In the genomic region with DNA sequence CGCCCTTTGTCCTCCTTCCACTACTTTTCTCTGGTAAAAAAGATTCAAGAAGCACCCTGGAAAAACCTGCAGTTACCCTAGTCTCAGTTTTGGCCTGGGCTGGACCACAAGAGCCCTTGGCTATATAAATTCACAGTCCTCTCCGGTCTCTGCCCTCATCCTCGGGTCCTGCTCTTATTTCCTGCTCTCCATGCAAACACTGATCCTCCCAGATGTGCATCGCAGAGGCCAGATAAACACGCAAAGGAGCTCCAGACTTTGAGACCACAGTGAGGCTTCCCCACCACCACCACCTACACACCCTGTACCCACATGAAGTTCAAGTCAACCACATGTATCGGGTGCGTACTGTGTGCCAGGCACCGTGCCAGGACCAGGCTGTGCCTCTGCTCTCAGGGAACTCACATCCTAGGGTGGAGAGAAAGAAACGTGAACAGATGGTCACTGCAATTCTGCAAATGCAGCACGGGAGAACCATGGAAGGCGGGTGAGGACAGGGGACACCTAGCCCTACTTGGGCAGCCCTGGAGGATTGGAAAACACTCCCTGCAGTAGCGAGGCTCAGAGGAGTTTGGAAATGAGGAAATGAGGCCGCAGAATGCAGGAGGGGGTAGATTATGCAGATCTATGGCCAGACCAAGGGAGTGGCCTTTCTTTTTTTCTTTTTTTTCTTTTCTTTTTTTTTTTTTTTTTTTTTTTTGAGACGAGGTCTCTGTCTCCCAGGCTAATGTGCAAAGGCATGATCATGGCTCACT, we compare ENCODE assay signal across 8 cellular contexts. TPM values are rescaled to one million over a fixed set of nuclear protein-coding genes. Genes with fewer than 3 reads are reported as not detected.
DNase-seq lines count a peak whose midpoint lies in the region; ATAC-seq and TF ChIP-seq lines count a peak whose summit lies in the region.

No MANE protein-coding gene starts in this region.

- H3K9ac ChIP-seq in OCI-LY1 (ENCODE audit: low read length) = peak overlapping the region; percentile 61

- no peaks in the 10 kb centered on the region for H3K9me3 Mint-ChIP-seq in Calu3 (ENCODE audit: low read depth, unreplicated experiment)
- H3K9me3 Mint-ChIP-seq in natural killer cell = no peaks in the 10 kb centered on the region

- H3F3A ChIP-seq in OCI-LY1 (ENCODE audit: insufficient read depth, low read length) = no peaks in the 10 kb centered on the region

- H3K4me3 ChIP-seq in OCI-LY1 (ENCODE audit: low read depth, low read length, poor library complexity, severe bottlenecking) = peak overlapping the region; percentile 57
- H3K4me3 ChIP-seq in esophagus squamous epithelium = peak overlapping the region; percentile 32 to 68 (median 46)
- peak overlapping the region; percentile 48 to 55 for H3K4me3 ChIP-seq in tibial artery

- intact Hi-C loops in Calu3 (cut with micrococcal nuclease; ENCODE audit: unreplicated experiment) (loop anchor here (2.0 kb wide), 2 partner anchors 60 to 242 kb away; no protein-coding TSS in a partner anchor), esophagus squamous epithelium (cut with DNase I) (loop anchor here (10.0 kb wide), 1 partner anchor 248 kb away; the partner anchor contains the start of genes BCS1L and ZNF142), natural killer cell (cut with micrococcal nuclease) (loop anchor here (1.0 to 2.0 kb wide), 3 partner anchors 11 to 242 kb away; no protein-coding TSS in a partner anchor), tibial artery (cut with DNase I; ENCODE audit: low total_unique reads) (loop anchor here (5.0 kb wide), 1 partner anchor 60 kb away; no protein-coding TSS in a partner anchor)

- no peaks in the 10 kb centered on the region for H3K9me2 ChIP-seq in OCI-LY1 (ENCODE audit: low read depth, low read length)

- no peaks in the 10 kb centered on the region for H4K20me1 ChIP-seq in OCI-LY1 (ENCODE audit: insufficient read depth, low read length)

- H3K27ac Mint-ChIP-seq in Calu3 (ENCODE audit: unreplicated experiment) (peak overlapping the region; percentile 96), natural killer cell (peak overlapping the region; percentile 95 to 96)

- ATAC-seq in HG02571 (IDR thresholded peaks at IDR 0.05; ENCODE audit: unreplicated experiment) (peak; percentile 3), natural killer cell (peak; percentile 18 to 23 (median 22)), HG03520 (IDR thresholded peaks at IDR 0.05; ENCODE audit: unreplicated experiment) (no peak)

- H3K27me3 Mint-ChIP-seq in Calu3 (ENCODE audit: unreplicated experiment) (no peaks in the 10 kb centered on the region), natural killer cell (ENCODE audit: low read depth in 2 of 2) (no peaks in the 10 kb centered on the region)

- DNase-seq in Calu3 (no peak), esophagus squamous epithelium (lab: John Stamatoyannopoulos, UW) (no peak), natural killer cell (peak; percentile 61), tibial artery (peak; percentile 73 to 90)
- DNase-seq in activated T-cell treated with anti-CD3 and anti-CD28 coated beads, Interleukin-2, amount 50 U/mL, for 48 hours = peak; percentile 76 to 77

- H3K4me1 Mint-ChIP-seq in Calu3 (ENCODE audit: low read depth, unreplicated experiment) (peaks cover 31% of the 10 kb centered on the region), natural killer cell (peaks cover 44 to 62% of the 10 kb centered on the region in 2 donors)

- no peaks in the 10 kb centered on the region for H3K79me2 ChIP-seq in OCI-LY1 (ENCODE audit: insufficient read depth, low read length)

- H3K4me1 ChIP-seq in OCI-LY1 (ENCODE audit: insufficient read depth, low read length, severe bottlenecking) (peaks cover 39% of the 10 kb centered on the region), esophagus squamous epithelium (peaks cover 36 to 58% (median 45%) of the 10 kb centered on the region in 3 donors), tibial artery (peaks cover 0 to 50% (median 39%) of the 10 kb centered on the region in 4 donors)

- 4 to 14% methylated on average over 12 to 14 of the region's 14 CpGs for WGBS in esophagus squamous epithelium, 2 donors

- peak in 1 of 4 donors; percentile 6 for TF ChIP-seq POLR2A in esophagus squamous epithelium (IDR thresholded peaks at IDR 0.05)

- H3K36me3 Mint-ChIP-seq in Calu3 (ENCODE audit: insufficient read depth, unreplicated experiment) = peaks cover 57% of the 10 kb centered on the region
- H3K36me3 Mint-ChIP-seq in natural killer cell = no peaks in the 10 kb centered on the region

- H3K36me3 ChIP-seq in OCI-LY1 (ENCODE audit: insufficient read depth, low read length) (peaks cover 28% of the 10 kb centered on the region), esophagus squamous epithelium (peaks cover 24 to 35% (median 27%) of the 10 kb centered on the region in 3 donors), tibial artery (peaks cover 21 to 34% (median 28%) of the 10 kb centered on the region in 3 donors)

- CTCF ChIA-PET in Calu3 (lab: Charles Lee) = interaction anchor here (0.7 to 1.0 kb wide), 2 partner anchors 43 to 59 kb away, joined by 3 to 8 read pairs; no protein-coding TSS in a partner anchor

- H3K4me3 Mint-ChIP-seq in Calu3 (ENCODE audit: low read depth, unreplicated experiment) = peak overlapping the region; percentile 70
- peak overlapping the region; percentile 91 for H3K4me3 Mint-ChIP-seq in natural killer cell

- H3K4me2 ChIP-seq in OCI-LY1 (ENCODE audit: low read length) = peak overlapping the region; percentile 67

- no peak overlapping the region for H2AFZ ChIP-seq in OCI-LY1 (ENCODE audit: low read length)

- no peaks in the 10 kb centered on the region for H3K27me3 ChIP-seq in OCI-LY1 (ENCODE audit: insufficient read depth, low read length)
- H3K27me3 ChIP-seq in esophagus squamous epithelium = no peaks in the 10 kb centered on the region
- H3K27me3 ChIP-seq in tibial artery = no peaks in the 10 kb centered on the region

- no peaks in the 10 kb centered on the region for H3K9me3 ChIP-seq in OCI-LY1 (ENCODE audit: low read length)
- no peaks in the 10 kb centered on the region for H3K9me3 ChIP-seq in esophagus squamous epithelium
- no peaks in the 10 kb centered on the region for H3K9me3 ChIP-seq in tibial artery

- TF ChIP-seq CTCF in Calu3 (IDR thresholded peaks at IDR 0.05; ENCODE audit: unreplicated experiment) (no peak), OCI-LY1 (IDR thresholded peaks at IDR 0.05; ENCODE audit: low read length) (no peak), esophagus squamous epithelium (IDR thresholded peaks at IDR 0.05) (no peak), natural killer cell (IDR thresholded peaks at IDR 0.05) (no peak), tibial artery (IDR thresholded peaks at IDR 0.05) (no peak)

- no TSS peak for BruUV-seq in Calu3 (replicated peaks; lab: Mats Ljungman, UMichigan)

- peak overlapping the region; percentile 34 for H3K27ac ChIP-seq in OCI-LY1 (ENCODE audit: low read depth, low read length, poor library complexity, severe bottlenecking)
- peak overlapping the region; percentile 87 to 95 (median 89) for H3K27ac ChIP-seq in esophagus squamous epithelium
- peak overlapping the region; percentile 80 to 89 for H3K27ac ChIP-seq in tibial artery

RNA-seq across cellular contexts. Expression of gene CTDSP1, which starts 7.5 kb away (rescaled TPM):
- total RNA-seq in Calu3 (2022) (58.0 and 59.3 TPM in 2 replicates), esophagus squamous epithelium (10 to 100 TPM; 47.3 to 87.4 (median 58.0) TPM), natural killer cell (100 to 1,000 TPM; 223 to 273 (median 228) TPM)

RNA-seq across cellular contexts. Expression of gene VIL1, which starts 11.8 kb away (rescaled TPM):
- total RNA-seq in Calu3 (2022) (9.0 and 16.4 TPM in 2 replicates), esophagus squamous epithelium (not detected), natural killer cell (1 to 10 TPM; 1.5 to 1.8 (median 1.6) TPM)

RNA-seq across cellular contexts. Expression of gene SLC11A1, which starts 25.1 kb away (rescaled TPM):
- 0.12 TPM in 1 of 2 replicates, not detected in the other for total RNA-seq in Calu3 (2022)
- total RNA-seq in esophagus squamous epithelium = 10 to 100 TPM in 1 of 4 donors, 1 to 10 TPM in 3; 1.7 to 10.6 (median 8.7) TPM
- total RNA-seq in natural killer cell = 10 to 100 TPM; 17.9 to 53.5 (median 35.5) TPM

RNA-seq across cellular contexts. Expression of gene CATIP, which starts 50.5 kb away (rescaled TPM):
- total RNA-seq in Calu3 (2022) = 0.71 TPM in 1 of 2 replicates, not detected in the other
- not detected for total RNA-seq in esophagus squamous epithelium
- under 1 TPM in 1 of 3 donors, not detected in 2; 0.26 TPM for total RNA-seq in natural killer cell

Comparison
In these comparisons a context has a peak if more than half of its experiments do, and no peak if none do; other contexts are left out.
1. DNase-seq: peak in activated T-cell treated with anti-CD3 and anti-CD28 coated beads, Interleukin-2, amount 50 U/mL, for 48 hours (2 of 2), natural killer cell (single experiment) and tibial artery (2 of 2); none in Calu3 (single experiment) and esophagus squamous epithelium (single experiment).
2. H3K27ac ChIP-seq: peak in every context shown above with its lines; median percentile 89 in esophagus squamous epithelium; 84 in tibial artery; 34 in OCI-LY1.
3. Peak in every context shown above with its lines, with median percentiles within 50 percentile points of each other: H3K4me3 ChIP-seq.